Comparison of ENCODE assay signal across 17 cellular contexts in the genomic region with DNA sequence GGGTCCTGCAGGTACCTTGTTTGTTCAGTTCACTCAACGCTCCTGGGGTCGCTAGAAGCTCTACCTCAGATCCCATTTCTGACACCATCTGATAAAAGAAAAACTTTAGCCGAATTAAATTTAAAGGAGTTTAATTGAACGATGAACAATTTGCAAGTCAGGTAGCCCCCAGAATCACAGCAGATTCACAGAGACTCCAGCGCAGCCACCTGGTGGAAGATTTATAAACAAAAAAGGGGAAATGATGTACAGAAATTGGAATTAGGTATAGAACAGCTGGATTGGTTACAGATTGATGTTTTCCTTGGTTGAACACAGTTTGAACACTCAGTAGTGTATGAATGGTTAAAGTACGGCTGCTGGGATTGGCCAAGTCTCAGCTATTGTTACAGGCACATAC. TPM values are rescaled to one million over a fixed set of nuclear protein-coding genes. Genes with fewer than 3 reads are reported as not detected.
A peak's percentile ranks its signal among the peaks of the same experiment; 100 is the strongest.
DNase-seq lines count a peak whose midpoint lies in the region; ATAC-seq and TF ChIP-seq lines count a peak whose summit lies in the region.
"Had no signal": no experiment of that assay in that cellular context is flagged by ENCODE, and none has a peak within 500 bp of the region (broad histone marks: within the 10 kb centered on the region; RNA-seq: fewer than 3 reads in every experiment).

No MANE protein-coding gene starts in this region.

- no peak overlapping the region for H2AFZ ChIP-seq in HCT116 (ENCODE audit: low read depth, low read length, poor library complexity, severe bottlenecking)

- H3K79me2 ChIP-seq in HCT116 (ENCODE audit: insufficient read depth, low read length), result no peaks in the 10 kb centered on the region

- H3K4me2 ChIP-seq in HCT116 (ENCODE audit: low read length), result no peak overlapping the region
- H3K4me2 ChIP-seq: BLaER1 had no signal

- DNase-seq in HCT116 (ENCODE audit: low read depth, low spot score), result no peak
- no peak for DNase-seq in foreskin keratinocyte
- no peak for DNase-seq in NCI-H345 (lab: John Stamatoyannopoulos, UW)
- DNase-seq: Calu3; CD4-positive, alpha-beta memory T cell; COR-L47; DMS53; DMS79 treated with DMSO at 0.1 percent for 48 hours; GF-D8; GOT3 had no signal

- ATAC-seq in HCT116 (no peak), foreskin keratinocyte (no peak), GM21786 (IDR thresholded peaks at IDR 0.05; ENCODE audit: unreplicated experiment) (no peak), GM19328 (IDR thresholded peaks at IDR 0.05; ENCODE audit: unreplicated experiment) (no peak)

- no TSS peak for BruUV-seq in HCT116 (replicated peaks; lab: Mats Ljungman, UMichigan)

- POLR2A ChIA-PET in HCT116 (lab: Charles Lee), result no interaction called here

- no peaks in the 10 kb centered on the region for H4K20me1 ChIP-seq in HCT116 (ENCODE audit: insufficient read depth)
- H4K20me1 ChIP-seq: BLaER1 had no signal

- no peaks in the 10 kb centered on the region for H3K27me3 ChIP-seq in HCT116 (ENCODE audit: insufficient read depth, low read length)
- no peaks in the 10 kb centered on the region for H3K27me3 ChIP-seq in foreskin keratinocyte
- H3K27me3 ChIP-seq: BLaER1 had no signal

- TF ChIP-seq RAD21 in HCT116 (IDR thresholded peaks at IDR 0.05; ENCODE audit: low read depth), result peak; percentile 21; the same call in 1 of the 2 replicates

- no peak overlapping the region for H3K9ac ChIP-seq in HCT116 (ENCODE audit: low read length)
- H3K9ac ChIP-seq: BLaER1 had no signal

- intact Hi-C loops in HCT116 (cut with micrococcal nuclease), result loop anchor here (10.0 kb wide), 1 partner anchor 97 kb away; no protein-coding TSS in a partner anchor

- H3K4me1 ChIP-seq in HCT116 (ENCODE audit: control insufficient read depth in 1 of 2, insufficient read depth in 2 of 2, low read length in 2 of 2) (no peaks in the 10 kb centered on the region), foreskin keratinocyte (no peaks in the 10 kb centered on the region)
- H3K4me1 ChIP-seq: BLaER1, HAP-1 had no signal

- peak; percentile 14; the same call in 1 of the 2 replicates for TF ChIP-seq CTCF in C4-2B (conservative IDR thresholded peaks at IDR 0.05)
- TF ChIP-seq CTCF in HCT116 (IDR thresholded peaks at IDR 0.05 in 2 of 3, conservative IDR thresholded peaks at IDR 0.05 in 1 of 3; ENCODE audit: borderline replicate concordance in 1 of 3, insufficient read depth in 1 of 3, low read depth in 2 of 3, low read length in 2 of 3), result no peak
- 0 out of 2 replicates have a peak, but pooled peaks have one; percentile 5 for TF ChIP-seq CTCF in VCaP (conservative IDR thresholded peaks at IDR 0.05)
- peak; percentile 9 for TF ChIP-seq CTCF in foreskin keratinocyte (conservative IDR thresholded peaks at IDR 0.05)

- H3K36me3 ChIP-seq in HCT116 (ENCODE audit: control insufficient read depth in 1 of 2, insufficient read depth in 2 of 2, low read length in 2 of 2), result no peaks in the 10 kb centered on the region
- H3K36me3 ChIP-seq: BLaER1, HAP-1 had no signal

- no peaks in the 10 kb centered on the region for H3K9me2 ChIP-seq in HCT116 (ENCODE audit: insufficient read depth)

- H3K27ac ChIP-seq in C4-2B (no peak overlapping the region), HCT116 (ENCODE audit: low read depth, low read length) (no peak overlapping the region), VCaP (no peak overlapping the region), foreskin keratinocyte (no peak overlapping the region)
- H3K27ac ChIP-seq: BLaER1 had no signal

- RAD21 ChIA-PET in HCT116 (lab: Charles Lee; ENCODE audit: low non-redundant PET in 1 of 2, low total read pairs in 2 of 2, uncharacterized antibody in 2 of 2, unreplicated experiment in 2 of 2), result no interaction called here

- H3K9me3 ChIP-seq in HCT116 (ENCODE audit: control insufficient read depth in 1 of 2, insufficient read depth in 1 of 2, low read depth in 1 of 2, low read length in 2 of 2), result peaks cover 0 to 5% of the 10 kb centered on the region in 2 experiments; a peak in 1 of 4 replicates

- TF ChIP-seq POLR2A in HCT116 (IDR thresholded peaks at IDR 0.05; ENCODE audit: borderline replicate concordance, extremely low read depth, insufficient read depth, insufficient read length), result no peak

- CTCF ChIA-PET in HCT116 (lab: Charles Lee), result interaction anchor here (0.7 kb wide), 1 partner anchor 10 kb away, joined by 6 read pairs; no protein-coding TSS in a partner anchor

- H3K4me3 ChIP-seq in HCT116 (replicated peaks in 1 of 2; ENCODE audit: low read depth in 1 of 2, low read length in 2 of 2), result no peak overlapping the region
- H3K4me3 ChIP-seq: BLaER1, HAP-1 had no signal

TF ChIP-seq in HCT116, 20 proteins besides CTCF, POLR2A, EP300 and RAD21:
- TF ChIP-seq TCF7L2 (IDR thresholded peaks at IDR 0.05; ENCODE audit: borderline replicate concordance, extremely low read depth, insufficient read depth, insufficient read length), result no peak
- TF ChIP-seq ZFX (IDR thresholded peaks at IDR 0.05), result no peak
- TF ChIP-seq CBX3 (IDR thresholded peaks at IDR 0.05; ENCODE audit: low read depth), result no peak
- TF ChIP-seq EZH2 (IDR thresholded peaks at IDR 0.05), result no peak
- TF ChIP-seq SRF (IDR thresholded peaks at IDR 0.05; ENCODE audit: low read depth), result no peak
- no peak for TF ChIP-seq ELF1 (IDR thresholded peaks at IDR 0.05; ENCODE audit: borderline replicate concordance, low read depth)
- no peak for TF ChIP-seq CEBPB (IDR thresholded peaks at IDR 0.05; ENCODE audit: low read depth)
- TF ChIP-seq EZH2phosphoT487 (IDR thresholded peaks at IDR 0.05; ENCODE audit: borderline replicate concordance), result no peak
- TF ChIP-seq FOSL1 (IDR thresholded peaks at IDR 0.05; ENCODE audit: low read depth), result no peak
- TF ChIP-seq POLR2AphosphoS5 (IDR thresholded peaks at IDR 0.05; ENCODE audit: low read depth, low read length), result no peak
- TF ChIP-seq, protein P1, sequence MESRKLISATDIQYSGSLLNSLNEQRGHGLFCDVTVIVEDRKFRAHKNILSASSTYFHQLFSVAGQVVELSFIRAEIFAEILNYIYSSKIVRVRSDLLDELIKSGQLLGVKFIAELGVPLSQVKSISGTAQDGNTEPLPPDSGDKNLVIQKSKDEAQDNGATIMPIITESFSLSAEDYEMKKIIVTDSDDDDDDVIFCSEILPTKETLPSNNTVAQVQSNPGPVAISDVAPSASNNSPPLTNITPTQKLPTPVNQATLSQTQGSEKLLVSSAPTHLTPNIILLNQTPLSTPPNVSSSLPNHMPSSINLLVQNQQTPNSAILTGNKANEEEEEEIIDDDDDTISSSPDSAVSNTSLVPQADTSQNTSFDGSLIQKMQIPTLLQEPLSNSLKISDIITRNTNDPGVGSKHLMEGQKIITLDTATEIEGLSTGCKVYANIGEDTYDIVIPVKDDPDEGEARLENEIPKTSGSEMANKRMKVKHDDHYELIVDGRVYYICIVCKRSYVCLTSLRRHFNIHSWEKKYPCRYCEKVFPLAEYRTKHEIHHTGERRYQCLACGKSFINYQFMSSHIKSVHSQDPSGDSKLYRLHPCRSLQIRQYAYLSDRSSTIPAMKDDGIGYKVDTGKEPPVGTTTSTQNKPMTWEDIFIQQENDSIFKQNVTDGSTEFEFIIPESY (IDR thresholded peaks at IDR 0.05; ENCODE audit: extremely low read depth, insufficient replicate concordance, low read length), result no peak
- TF ChIP-seq ZNF274 (IDR thresholded peaks at IDR 0.05; ENCODE audit: low read depth, low read length), result no peak
- TF ChIP-seq SIN3A (IDR thresholded peaks at IDR 0.05; ENCODE audit: low read depth), result no peak
- TF ChIP-seq, protein P2, sequence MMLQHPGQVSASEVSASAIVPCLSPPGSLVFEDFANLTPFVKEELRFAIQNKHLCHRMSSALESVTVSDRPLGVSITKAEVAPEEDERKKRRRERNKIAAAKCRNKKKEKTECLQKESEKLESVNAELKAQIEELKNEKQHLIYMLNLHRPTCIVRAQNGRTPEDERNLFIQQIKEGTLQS (IDR thresholded peaks at IDR 0.05), result no peak
- no peak for TF ChIP-seq REST (IDR thresholded peaks at IDR 0.05; ENCODE audit: low read depth)
TF ChIP-seq in HCT116: peak in this region for 0.

RNA-seq across cellular contexts. Expression of gene FBXL13, which starts 23.1 kb away (rescaled TPM):
- total RNA-seq in HCT116 (2021; ENCODE audit: unreplicated experiment) (1.0 TPM), foreskin keratinocyte (0.17 and 0.35 TPM in 2 replicates)
- polyA plus RNA-seq in HCT116 (2012), result 0.29 and 0.95 TPM in 2 replicates
- 0.30 TPM in 1 of 2 replicates, not detected in the other for polyA plus RNA-seq in foreskin keratinocyte
- polyA plus RNA-seq: CD14-positive monocyte had no signal

RNA-seq across cellular contexts. Expression of gene ARMC10, which starts 23.4 kb away (rescaled TPM):
- total RNA-seq in HCT116 (2021; ENCODE audit: unreplicated experiment), result 53.3 TPM
- polyA plus RNA-seq in HCT116 (2012), result 21.4 and 28.7 TPM in 2 replicates
- total RNA-seq in foreskin keratinocyte, result 33.9 and 38.2 TPM in 2 replicates
- polyA plus RNA-seq in foreskin keratinocyte, result 27.0 and 37.1 TPM in 2 replicates

Comparison
In these comparisons a context has a peak if more than half of its experiments do, and no peak if none do; other contexts are left out.
1. CTCF ChIP-seq: peak in C4-2B (single experiment), VCaP (single experiment) and foreskin keratinocyte (single experiment); none in HCT116 (0 of 3).